Comparison of ENCODE assay signal across 8 cellular contexts in the genomic region with DNA sequence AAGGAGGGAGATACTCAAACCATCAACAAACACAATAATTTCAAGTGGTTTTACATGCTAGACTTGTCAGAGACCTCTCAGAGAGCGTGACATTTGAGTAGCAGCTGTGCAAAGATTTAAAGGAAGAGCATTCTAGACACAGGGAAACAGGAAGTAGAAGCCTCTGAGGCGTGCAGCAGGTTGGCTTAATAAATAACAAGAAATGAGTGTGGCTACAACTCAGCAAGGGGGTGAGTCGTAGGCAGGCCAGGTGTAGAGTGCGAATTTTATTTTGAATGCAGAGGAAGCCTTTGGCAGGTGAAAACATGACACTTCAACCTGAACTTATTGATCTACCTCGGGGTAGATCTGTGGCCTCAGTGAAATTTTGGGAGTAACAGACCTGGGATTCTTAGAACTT.
DNase-seq lines count a peak whose midpoint lies in the region; ATAC-seq, FAIRE-seq and TF ChIP-seq lines count a peak whose summit lies in the region.

No MANE protein-coding gene starts in this region.

- H3K14ac ChIP-seq in H1 (ENCODE audit: insufficient read length): no peak overlapping the region

- in situ Hi-C loops in GM13977 (cut with MboI; ENCODE audit: low pct_unique_long_range_greater_than_20kb, low sequenced_read_pairs, unreplicated experiment): no loop called here
- in situ Hi-C loops in brain microvascular endothelial cell (cut with HindIII; ENCODE audit: low pct_ligation_motif_present, low sequenced_read_pairs): no loop called here

- TF ChIP-seq CTCF in GM13977 (IDR thresholded peaks at IDR 0.05; ENCODE audit: extremely low read depth, insufficient read depth, missing control alignments): no peak
- no peak for TF ChIP-seq CTCF in H1 (IDR thresholded peaks at IDR 0.05; ENCODE audit: control extremely low read depth in 1 of 3, insufficient read depth in 1 of 3, low read depth in 1 of 3, low read length in 3 of 3)
- no peak for TF ChIP-seq CTCF in brain microvascular endothelial cell (IDR thresholded peaks at IDR 0.05; ENCODE audit: low read depth, low read length, missing control alignments)
- TF ChIP-seq CTCF in D721Med (IDR thresholded peaks at IDR 0.05; ENCODE audit: insufficient read depth, missing control alignments): no peak

- no peak overlapping the region for H3K23ac ChIP-seq in H1 (ENCODE audit: insufficient read length)

- no peaks in the 10 kb centered on the region for H3K27me3 ChIP-seq in H1 (replicated peaks in 1 of 4; ENCODE audit: control insufficient read depth in 3 of 4, extremely low read depth in 1 of 4, insufficient read depth in 3 of 4, low read length in 3 of 4)
- no peaks in the 10 kb centered on the region for H3K27me3 ChIP-seq in brain microvascular endothelial cell (replicated peaks)

- no peak overlapping the region for H3K4me2 ChIP-seq in H1 (ENCODE audit: insufficient read depth in 1 of 2, low read depth in 2 of 2, low read length in 2 of 2)

- no peak overlapping the region for H2BK5ac ChIP-seq in H1 (ENCODE audit: low read depth, low read length)

- H2BK120ac ChIP-seq in H1 (replicated peaks; ENCODE audit: low read depth, low read length): no peak overlapping the region

- no peaks in the 10 kb centered on the region for H3K79me1 ChIP-seq in H1 (ENCODE audit: low read depth, low read length)

- H4K91ac ChIP-seq in H1 (replicated peaks; ENCODE audit: insufficient read length, low read length): no peak overlapping the region

- 86% methylated on average over 5 of the region's 5 CpGs; no CpG with 5 or more reads in 1 of the 2 experiments for WGBS in H1 (ENCODE audit: extremely low coverage in 1 of 2, insufficient coverage in 1 of 2, insufficient read length in 1 of 2, insufficient replicate concordance in 2 of 2, low coverage in 1 of 2, low lambda C conversion rate in 2 of 2, missing lambda C conversion rate in 1 of 2), 2 experiments

- no peak overlapping the region for H3K27ac ChIP-seq in H1 (ENCODE audit: low read depth, low read length)
- H3K27ac ChIP-seq in brain microvascular endothelial cell: no peak overlapping the region

- H3K36me3 ChIP-seq in H1 (ENCODE audit: control insufficient read depth in 2 of 4, insufficient read depth in 4 of 4, low read length in 3 of 4) (no peaks in the 10 kb centered on the region), brain microvascular endothelial cell (replicated peaks) (no peaks in the 10 kb centered on the region)

- H2AK5ac ChIP-seq in H1 (ENCODE audit: low read depth, low read length): no peak overlapping the region

- no peak overlapping the region for H2AFZ ChIP-seq in H1 (ENCODE audit: low read length)

- no peaks in the 10 kb centered on the region for H3K79me2 ChIP-seq in H1 (ENCODE audit: control insufficient read depth in 1 of 2, insufficient read depth in 2 of 2, low read length in 2 of 2)

- ATAC-seq in GM21381 (IDR thresholded peaks at IDR 0.05; ENCODE audit: unreplicated experiment): peak; percentile 93

- H3K18ac ChIP-seq in H1 (ENCODE audit: extremely low read depth, low read length): no peak overlapping the region

- CTCF ChIA-PET in H1 (lab: Charles Lee; ENCODE audit: partially characterized antibody): interaction anchor here (0.6 kb wide), 1 partner anchor 1919 kb away, joined by 3 read pairs; no protein-coding TSS in a partner anchor

- H3K4me1 ChIP-seq in H1 (replicated peaks in 1 of 4; ENCODE audit: control insufficient read depth in 3 of 4, insufficient read depth in 4 of 4, low read length in 3 of 4): peaks cover 1 to 3% (median 2%) of the 10 kb centered on the region in 4 experiments; a peak in 6 of 7 replicates

- FAIRE-seq in H1 (lab: Jason Lieb, UNC) (no peak), D721Med (lab: Jason Lieb, UNC) (no peak)

- H3K4ac ChIP-seq in H1 (replicated peaks; ENCODE audit: insufficient read length, low read depth, low read length): no peak overlapping the region

- peak overlapping the region; percentile 18; the same call in 1 of the 2 replicates for H2BK20ac ChIP-seq in H1 (ENCODE audit: low read length)

- H3K9me3 ChIP-seq in H1 (ENCODE audit: insufficient read depth in 2 of 2, low read depth in 1 of 2, low read length in 1 of 2): no peaks in the 10 kb centered on the region

- no peak overlapping the region for H4K8ac ChIP-seq in H1 (ENCODE audit: extremely low read depth, insufficient read depth, low read length)

- no peak overlapping the region for H4K5ac ChIP-seq in H1 (ENCODE audit: insufficient read length, low read depth, low read length)

- no peak overlapping the region for H3K56ac ChIP-seq in H1 (replicated peaks; ENCODE audit: insufficient read length, low read depth, low read length)

- no peak for TF ChIP-seq EP300 in H1 (IDR thresholded peaks at IDR 0.05; ENCODE audit: borderline replicate concordance in 1 of 2, low read depth in 2 of 2, low read length in 2 of 2)

- POLR2A ChIA-PET in H1 (lab: Charles Lee; ENCODE audit: partially characterized antibody): no interaction called here

- DNase-seq in GM13977 (ENCODE audit: low spot score) (peak; percentile 35), HT-29 (ENCODE audit: low spot score) (peak; percentile 53), H1 (ENCODE audit: low read depth in 1 of 2, low spot score in 2 of 2) (no peak), brain microvascular endothelial cell (no peak), HUDEP-2 (lab: John Stamatoyannopoulos, UW; ENCODE audit: unreplicated experiment in 76 of 76) (no peak), RKO (ENCODE audit: low spot score) (no peak), D721Med (ENCODE audit: insufficient read length, low spot score) (no peak)

- no peak overlapping the region for H2BK15ac ChIP-seq in H1 (ENCODE audit: low read length)

- H3K4me3 ChIP-seq in H1 (ENCODE audit: extremely low read depth in 1 of 4, insufficient read depth in 2 of 4, low read depth in 3 of 4, low read length in 4 of 4): no peak overlapping the region
- no peak overlapping the region for H3K4me3 ChIP-seq in brain microvascular endothelial cell (ENCODE audit: low read depth, low read length)

- no peaks in the 10 kb centered on the region for H4K20me1 ChIP-seq in H1 (replicated peaks in 1 of 2; ENCODE audit: control insufficient read depth in 1 of 2, insufficient read depth in 2 of 2, low read length in 2 of 2)

- H2BK12ac ChIP-seq in H1 (ENCODE audit: low read depth, low read length): no peak overlapping the region

- H3K9ac ChIP-seq in H1 (replicated peaks in 1 of 4; ENCODE audit: extremely low read depth in 1 of 4, low read depth in 3 of 4, low read length in 3 of 4): no peak overlapping the region

- H3K23me2 ChIP-seq in H1 (ENCODE audit: low read depth, low read length): peaks cover 1% of the 10 kb centered on the region; the same call in 1 of the 2 replicates

- TF ChIP-seq POLR2A in H1 (IDR thresholded peaks at IDR 0.05; ENCODE audit: control extremely low read depth in 1 of 2, low read depth in 2 of 2, low read length in 2 of 2): no peak

- no peak for TF ChIP-seq RAD21 in H1 (IDR thresholded peaks at IDR 0.05 in 1 of 2, conservative IDR thresholded peaks at IDR 0.05 in 1 of 2; ENCODE audit: low read depth in 2 of 2, low read length in 2 of 2)

TF ChIP-seq in H1, 55 proteins besides CTCF, POLR2A, EP300 and RAD21 (continues in another document):
- TF ChIP-seq TBP (IDR thresholded peaks at IDR 0.05; ENCODE audit: low read depth, low read length): no peak
- no peak for TF ChIP-seq TEAD4 (IDR thresholded peaks at IDR 0.05; ENCODE audit: low read depth, low read length)

Comparison
In these comparisons a context has a peak if more than half of its experiments do, and no peak if none do; other contexts are left out.
1. DNase-seq: peak in GM13977 (single experiment) and HT-29 (single experiment); none in H1 (0 of 2), brain microvascular endothelial cell (single experiment), HUDEP-2 (0 of 76), RKO (single experiment) and D721Med (single experiment).